ENCODE assay signal across 12 cellular contexts in genomic region chr9:106945727-106946690, GRCh38.
A peak's percentile ranks its signal among the peaks of the same experiment; 100 is the strongest.
DNase-seq lines count a peak whose midpoint lies in the region; ATAC-seq and TF ChIP-seq lines count a peak whose summit lies in the region.
"Had no signal": no experiment of that assay in that cellular context is flagged by ENCODE, and none has a peak within 500 bp of the region (broad histone marks: within the 10 kb centered on the region; RNA-seq: fewer than 3 reads in every experiment).

No MANE protein-coding gene starts in this region.

- no peak for ATAC-seq in GM18502 (IDR thresholded peaks at IDR 0.05; ENCODE audit: poor library complexity, unreplicated experiment)

- H3K4me3 ChIP-seq in AG04449 (ENCODE audit: low read depth, low read length) (no peak overlapping the region), cardiac fibroblast (replicated peaks in 1 of 2; ENCODE audit: low read depth in 2 of 2, low read length in 2 of 2) (no peak overlapping the region)

- POLR2A ChIA-PET in AG04449 (lab: Yijun Ruan, JAX): no interaction called here

- CTCF ChIA-PET in AG04449 (lab: Yijun Ruan, JAX): interaction anchor here (0.6 to 1.5 kb wide), 3 partner anchors 12 to 700 kb away, joined by 3 read pairs; no protein-coding TSS in a partner anchor

- TF ChIP-seq CTCF in AG04449 (IDR thresholded peaks at IDR 0.05; ENCODE audit: insufficient read depth, low read length, missing control alignments) (no peak), cardiac fibroblast (IDR thresholded peaks at IDR 0.05; ENCODE audit: low read depth, low read length) (no peak)

- peak; percentile 67 for DNase-seq in AG04449 (ENCODE audit: low read depth, low spot score)
- DNase-seq in HT1080 (ENCODE audit: low read depth): peak; percentile 75
- DNase-seq in cardiac fibroblast (ENCODE audit: low read depth in 2 of 2): peak; percentile 85 to 94
- peak; percentile 43 to 60 for DNase-seq in lung microvascular endothelial cell (ENCODE audit: low read depth in 2 of 2)
- DNase-seq in NCI-H2029 (lab: John Stamatoyannopoulos, UW): no peak
- DNase-seq in activated T-cell treated with anti-CD3 and anti-CD28 coated beads for 4 hours: no peak
- no peak for DNase-seq in hypothalamus (lab: John Stamatoyannopoulos, UW)
- DNase-seq: C1 segment of cervical spinal cord; naive B cell; NCI-H1092; stimulated activated CD8-positive, alpha-beta memory T cell treated with anti-CD3 and anti-CD28 coated beads, Interleukin-4, amount 100 ng/mL, for 48 hours had no signal

Comparison
In these comparisons a context has a peak if more than half of its experiments do, and no peak if none do; other contexts are left out.
1. DNase-seq: peak in AG04449 (single experiment), HT1080 (single experiment), cardiac fibroblast (2 of 2) and lung microvascular endothelial cell (2 of 2); none in NCI-H2029 (single experiment), activated T-cell treated with anti-CD3 and anti-CD28 coated beads for 4 hours (single experiment) and hypothalamus (0 of 51).